Comparison of ENCODE assay signal across 8 cellular contexts in the genomic region with DNA sequence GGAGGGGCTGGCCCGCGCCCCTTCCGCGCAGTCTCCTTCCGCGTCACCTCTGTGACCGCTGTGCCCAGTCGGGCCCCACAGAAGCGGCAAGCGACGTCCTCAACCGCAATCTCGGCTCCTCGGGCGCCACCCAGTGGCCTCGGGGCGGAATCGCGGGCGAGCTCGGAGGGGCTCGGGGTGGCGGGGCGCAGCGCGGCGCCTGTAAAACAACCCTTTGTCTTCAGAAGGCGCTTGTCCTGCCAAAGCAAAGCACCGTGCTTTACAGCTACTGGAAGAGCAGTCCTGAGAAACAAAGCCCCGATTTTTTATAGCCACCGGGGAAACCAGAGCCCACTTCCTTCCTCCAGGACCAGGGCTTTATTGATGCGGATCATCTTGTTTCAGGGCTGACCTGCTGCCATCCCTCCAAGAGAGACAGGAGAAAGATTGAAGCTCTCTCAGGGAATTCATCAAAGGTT. TPM values are rescaled to one million over a fixed set of nuclear protein-coding genes. Genes with fewer than 3 reads are reported as not detected.
DNase-seq lines count a peak whose midpoint lies in the region; ATAC-seq, FAIRE-seq and TF ChIP-seq lines count a peak whose summit lies in the region.

No MANE protein-coding gene starts in this region.

- peak; percentile 80 for ATAC-seq in GM18861 (IDR thresholded peaks at IDR 0.05; ENCODE audit: unreplicated experiment)
- ATAC-seq in HG03095 (IDR thresholded peaks at IDR 0.05; ENCODE audit: unreplicated experiment): peak; percentile 91

- H3K4me1 ChIP-seq in ACC112 (ENCODE audit: control insufficient read depth, insufficient read depth, low read length, unreplicated experiment): peaks cover 5% of the 10 kb centered on the region

- peak; percentile 86 for TF ChIP-seq CTCF in WI38 (IDR thresholded peaks at IDR 0.05; ENCODE audit: low read depth, low read length)
- peak; percentile 97 for TF ChIP-seq CTCF in bronchial epithelial cell (IDR thresholded peaks at IDR 0.05; ENCODE audit: insufficient read depth, low read length, severe bottlenecking)

- FAIRE-seq in bronchial epithelial cell (lab: Jason Lieb, UNC): no peak

- no peaks in the 10 kb centered on the region for H3K79me2 ChIP-seq in ACC112 (ENCODE audit: control insufficient read depth, insufficient read depth, low read length, unreplicated experiment)

- peak; percentile 56 for DNase-seq in NCI-H2196 (lab: John Stamatoyannopoulos, UW; ENCODE audit: unreplicated experiment)
- no peak for DNase-seq in bronchial epithelial cell (ENCODE audit: low read depth)
- DNase-seq in iris pigment epithelial cell (ENCODE audit: low read depth): peak; percentile 58
- DNase-seq in stimulated activated CD4-positive, alpha-beta T cell treated with anti-CD3 and anti-CD28 coated beads, Interleukin-12 subunit alpha, Interleukin-12 subunit beta, amount 100 ng/mL, for 48 hours (ENCODE audit: low read depth in 2 of 3, low spot score in 1 of 3): peak; percentile 85 to 96 (median 87)

- H2AFZ ChIP-seq in ACC112 (ENCODE audit: low read length, unreplicated experiment): peak overlapping the region; percentile 83

- H3K27me3 ChIP-seq in ACC112 (ENCODE audit: insufficient read depth, low read length) (no peaks in the 10 kb centered on the region), bronchial epithelial cell (ENCODE audit: control insufficient read depth, insufficient read depth, low read length) (no peaks in the 10 kb centered on the region)

- H3K36me3 ChIP-seq in ACC112 (ENCODE audit: insufficient read depth, low read length): no peaks in the 10 kb centered on the region
- no peaks in the 10 kb centered on the region for H3K36me3 ChIP-seq in bronchial epithelial cell (ENCODE audit: control insufficient read depth, insufficient read depth, low read length)

- 0 out of 2 replicates have a peak overlapping the region, but pooled peaks have one; percentile 18 for H3K27ac ChIP-seq in ACC112 (ENCODE audit: low read depth, low read length)

- H3K4me3 ChIP-seq in ACC112 (ENCODE audit: low read depth, low read length) (peak overlapping the region; percentile 88), WI38 (ENCODE audit: low read depth, low read length) (peak overlapping the region; percentile 65), bronchial epithelial cell (ENCODE audit: low read depth, low read length) (peak overlapping the region; percentile 17)

RNA-seq across cellular contexts. Expression of a gene that starts 37.3 kb away (rescaled TPM):
- 16.3 and 18.1 TPM in 2 replicates for total RNA-seq in bronchial epithelial cell

Comparison
In these comparisons a context has a peak if more than half of its experiments do, and no peak if none do; other contexts are left out.
1. H3K4me3 ChIP-seq: peak in every context shown above with its lines; median percentile 88 in ACC112; 65 in WI38; 17 in bronchial epithelial cell.